Comparison of ENCODE assay signal across 1 cellular context in the genomic region with DNA sequence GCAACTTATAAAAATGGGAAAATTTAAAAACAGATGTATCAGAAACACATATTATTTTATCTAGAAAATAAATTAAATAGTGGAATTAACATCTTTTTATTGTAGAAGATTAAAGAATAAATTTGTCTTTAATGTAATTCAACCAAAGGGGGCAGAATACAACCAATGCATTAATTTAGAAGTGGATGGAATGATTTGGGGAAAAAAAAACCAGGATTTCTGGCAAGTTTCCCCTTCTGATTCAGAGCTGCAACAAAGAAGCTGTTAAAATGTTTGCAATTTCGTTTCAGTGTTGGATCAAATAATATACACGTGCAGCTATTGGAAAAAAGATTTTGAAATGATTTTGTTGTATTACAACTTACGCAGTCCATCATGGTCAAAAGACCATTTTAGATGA.
TF ChIP-seq lines count a peak whose summit lies in the region.

No MANE protein-coding gene starts in this region.

TF ChIP-seq in SK-N-SH treated with all-trans-retinoic acid at 6 μM for 48 hours, 23 proteins besides CTCF, POLR2A, EP300 and RAD21 (continued from another document):
- TF ChIP-seq, protein P1, sequence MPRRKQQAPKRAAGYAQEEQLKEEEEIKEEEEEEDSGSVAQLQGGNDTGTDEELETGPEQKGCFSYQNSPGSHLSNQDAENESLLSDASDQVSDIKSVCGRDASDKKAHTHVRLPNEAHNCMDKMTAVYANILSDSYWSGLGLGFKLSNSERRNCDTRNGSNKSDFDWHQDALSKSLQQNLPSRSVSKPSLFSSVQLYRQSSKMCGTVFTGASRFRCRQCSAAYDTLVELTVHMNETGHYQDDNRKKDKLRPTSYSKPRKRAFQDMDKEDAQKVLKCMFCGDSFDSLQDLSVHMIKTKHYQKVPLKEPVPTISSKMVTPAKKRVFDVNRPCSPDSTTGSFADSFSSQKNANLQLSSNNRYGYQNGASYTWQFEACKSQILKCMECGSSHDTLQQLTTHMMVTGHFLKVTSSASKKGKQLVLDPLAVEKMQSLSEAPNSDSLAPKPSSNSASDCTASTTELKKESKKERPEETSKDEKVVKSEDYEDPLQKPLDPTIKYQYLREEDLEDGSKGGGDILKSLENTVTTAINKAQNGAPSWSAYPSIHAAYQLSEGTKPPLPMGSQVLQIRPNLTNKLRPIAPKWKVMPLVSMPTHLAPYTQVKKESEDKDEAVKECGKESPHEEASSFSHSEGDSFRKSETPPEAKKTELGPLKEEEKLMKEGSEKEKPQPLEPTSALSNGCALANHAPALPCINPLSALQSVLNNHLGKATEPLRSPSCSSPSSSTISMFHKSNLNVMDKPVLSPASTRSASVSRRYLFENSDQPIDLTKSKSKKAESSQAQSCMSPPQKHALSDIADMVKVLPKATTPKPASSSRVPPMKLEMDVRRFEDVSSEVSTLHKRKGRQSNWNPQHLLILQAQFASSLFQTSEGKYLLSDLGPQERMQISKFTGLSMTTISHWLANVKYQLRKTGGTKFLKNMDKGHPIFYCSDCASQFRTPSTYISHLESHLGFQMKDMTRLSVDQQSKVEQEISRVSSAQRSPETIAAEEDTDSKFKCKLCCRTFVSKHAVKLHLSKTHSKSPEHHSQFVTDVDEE (CRISPR knock-in tag; IDR thresholded peaks at IDR 0.05) = no peak
- no peak for TF ChIP-seq ISL1 (CRISPR knock-in tag; IDR thresholded peaks at IDR 0.05)
- no peak for TF ChIP-seq PPARA (CRISPR knock-in tag; IDR thresholded peaks at IDR 0.05; ENCODE audit: borderline replicate concordance)
- TF ChIP-seq CSDC2 (CRISPR knock-in tag; IDR thresholded peaks at IDR 0.05) = no peak
- TF ChIP-seq, protein P2, sequence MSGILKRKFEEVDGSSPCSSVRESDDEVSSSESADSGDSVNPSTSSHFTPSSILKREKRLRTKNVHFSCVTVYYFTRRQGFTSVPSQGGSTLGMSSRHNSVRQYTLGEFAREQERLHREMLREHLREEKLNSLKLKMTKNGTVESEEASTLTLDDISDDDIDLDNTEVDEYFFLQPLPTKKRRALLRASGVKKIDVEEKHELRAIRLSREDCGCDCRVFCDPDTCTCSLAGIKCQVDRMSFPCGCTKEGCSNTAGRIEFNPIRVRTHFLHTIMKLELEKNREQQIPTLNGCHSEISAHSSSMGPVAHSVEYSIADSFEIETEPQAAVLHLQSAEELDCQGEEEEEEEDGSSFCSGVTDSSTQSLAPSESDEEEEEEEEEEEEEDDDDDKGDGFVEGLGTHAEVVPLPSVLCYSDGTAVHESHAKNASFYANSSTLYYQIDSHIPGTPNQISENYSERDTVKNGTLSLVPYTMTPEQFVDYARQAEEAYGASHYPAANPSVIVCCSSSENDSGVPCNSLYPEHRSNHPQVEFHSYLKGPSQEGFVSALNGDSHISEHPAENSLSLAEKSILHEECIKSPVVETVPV (CRISPR knock-in tag; IDR thresholded peaks at IDR 0.05) = no peak
- TF ChIP-seq ARNTL (CRISPR knock-in tag; IDR thresholded peaks at IDR 0.05; ENCODE audit: borderline replicate concordance, low read depth) = no peak
- TF ChIP-seq ZNF8 (CRISPR knock-in tag; IDR thresholded peaks at IDR 0.05) = no peak
- TF ChIP-seq GLIS3 (CRISPR knock-in tag; IDR thresholded peaks at IDR 0.05) = no peak
